ENCODE assay signal across 27 cellular contexts in the genomic region with DNA sequence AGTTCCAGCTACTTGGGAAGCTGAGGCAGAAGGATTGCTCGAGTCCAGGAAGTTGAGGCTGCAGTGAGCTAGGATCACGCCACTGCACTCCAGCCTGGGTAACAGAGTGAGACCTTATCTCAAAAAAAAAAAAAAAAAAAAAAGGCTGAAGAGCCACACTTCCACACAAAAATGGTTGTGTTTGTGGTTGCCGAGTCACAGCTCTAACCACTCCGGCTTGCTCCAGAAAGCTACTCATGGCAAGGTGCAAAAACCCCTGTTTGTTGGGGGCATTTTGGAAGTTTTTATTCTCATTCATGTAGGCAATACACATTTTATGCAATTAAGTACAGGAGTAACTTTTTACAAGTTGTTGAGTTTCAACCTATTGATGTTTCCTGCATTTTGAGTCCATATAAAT.
DNase-seq lines count a peak whose midpoint lies in the region; ATAC-seq and TF ChIP-seq lines count a peak whose summit lies in the region.
"Had no signal": no experiment of that assay in that cellular context is flagged by ENCODE, and none has a peak within 500 bp of the region (broad histone marks: within the 10 kb centered on the region; RNA-seq: fewer than 3 reads in every experiment).

No MANE protein-coding gene starts in this region.

- peak overlapping the region; percentile 61 for H3K4me2 ChIP-seq in hepatocyte

- POLR2A ChIA-PET in naive thymus-derived CD8-positive, alpha-beta T cell (lab: Charles Lee): no interaction called here

- no peak for ATAC-seq in HG03159 (IDR thresholded peaks at IDR 0.05; ENCODE audit: unreplicated experiment)
- ATAC-seq in naive thymus-derived CD8-positive, alpha-beta T cell: no peak
- ATAC-seq in HG03139 (IDR thresholded peaks at IDR 0.05; ENCODE audit: unreplicated experiment): no peak
- ATAC-seq: activated CD8-positive, alpha-beta memory T cell treated with anti-CD3 and anti-CD28 coated beads, Interleukin-2, amount 10 ng/mL, durations not matched to agents 7 days and 5 days; heart left ventricle; right cardiac atrium; stimulated activated effector memory CD8-positive, alpha-beta T cell treated with anti-CD3 and anti-CD28 coated beads, Interleukin-12 subunit alpha, Interleukin-12 subunit beta, amount 100 ng/mL, for 72 hours had no signal

- DNase-seq in stimulated activated CD4-positive, alpha-beta T cell treated with anti-CD3 and anti-CD28 coated beads, Interleukin-1b, Interleukin-23, amount 100 ng/mL, for 48 hours: peak; percentile 38
- DNase-seq in stimulated activated CD4-positive, alpha-beta T cell treated with anti-CD3 and anti-CD28 coated beads, Interleukin-15, amount 100 ng/mL, for 24 hours: no peak
- DNase-seq in MV-4-11 (lab: John Stamatoyannopoulos, UW) (peak; percentile 53), hepatocyte (ENCODE audit: low spot score) (no peak)
- DNase-seq in naive thymus-derived CD8-positive, alpha-beta T cell: no peak
- DNase-seq: activated CD4-positive, alpha-beta T cell treated with anti-CD3 and anti-CD28 coated beads for 1 hour; activated CD8-positive, alpha-beta memory T cell treated with anti-CD3 and anti-CD28 coated beads, Interleukin-2, amount 10 ng/mL, durations not matched to agents 7 days and 5 days; activated naive CD4-positive, alpha-beta T cell treated with anti-CD3 and anti-CD28 coated beads, Interleukin-2, amount 50 U/mL, for 16 hours; anterior cingulate cortex; CD4-positive, CD25-positive, alpha-beta regulatory T cell; effector CD8-positive, alpha-beta T cell; erythroblast; H7; heart left ventricle; KBM-7; MG63; NCI-H146; NCI-H446; NCI-H82; ovary; right cardiac atrium; RPMI8226; stimulated activated CD4-positive, alpha-beta T cell treated with anti-CD3 and anti-CD28 coated beads, Interleukin-4, amount 100 ng/mL, for 24 hours had no signal

- H2AFZ ChIP-seq in hepatocyte: no peak overlapping the region

- H3K79me2 ChIP-seq in hepatocyte: peaks cover 50% of the 10 kb centered on the region

- H3K36me3 ChIP-seq in hepatocyte (replicated peaks; ENCODE audit: insufficient read depth, low read depth): no peaks in the 10 kb centered on the region
- H3K36me3 ChIP-seq: heart left ventricle, MG63, ovary, suprapubic skin had no signal

- H3K36me3 Mint-ChIP-seq in naive thymus-derived CD8-positive, alpha-beta T cell: peaks cover 0 to 2% (median 0%) of the 10 kb centered on the region in 3 donors
- H3K36me3 Mint-ChIP-seq: CD4-positive, CD25-positive, alpha-beta regulatory T cell had no signal

- H3K9me3 ChIP-seq in hepatocyte (ENCODE audit: low read depth): no peaks in the 10 kb centered on the region
- H3K9me3 ChIP-seq: heart left ventricle, MG63, ovary, suprapubic skin had no signal

- H3K4me1 ChIP-seq in hepatocyte (ENCODE audit: insufficient read depth): peaks cover 30% of the 10 kb centered on the region

- H3K4me1 Mint-ChIP-seq in naive thymus-derived CD8-positive, alpha-beta T cell: peaks cover 13 to 17% (median 14%) of the 10 kb centered on the region in 4 donors

- WGBS in hepatocyte (ENCODE audit: low lambda C conversion rate, missing lambda C conversion rate): 75% methylated on average over 4 of the region's 4 CpGs

- peaks cover 0 to 3% (median 0%) of the 10 kb centered on the region in 9 donors for H3K9me3 Mint-ChIP-seq in naive thymus-derived CD8-positive, alpha-beta T cell
- H3K9me3 Mint-ChIP-seq: stimulated activated effector memory CD8-positive, alpha-beta T cell treated with anti-CD3 and anti-CD28 coated beads, Interleukin-12 subunit alpha, Interleukin-12 subunit beta, amount 100 ng/mL, for 72 hours had no signal

- H3K4me3 Mint-ChIP-seq in naive thymus-derived CD8-positive, alpha-beta T cell: no peak overlapping the region
- H3K4me3 Mint-ChIP-seq: activated CD8-positive, alpha-beta memory T cell treated with anti-CD3 and anti-CD28 coated beads, Interleukin-2, amount 10 ng/mL, durations not matched to agents 7 days and 5 days; CD4-positive, CD25-positive, alpha-beta regulatory T cell; stimulated activated effector memory CD8-positive, alpha-beta T cell treated with anti-CD3 and anti-CD28 coated beads, Interleukin-12 subunit alpha, Interleukin-12 subunit beta, amount 100 ng/mL, for 72 hours had no signal

- no peaks in the 10 kb centered on the region for H4K20me1 ChIP-seq in hepatocyte (ENCODE audit: insufficient read depth, poor library complexity, severe bottlenecking)

- no peaks in the 10 kb centered on the region for H3K9me2 ChIP-seq in hepatocyte (replicated peaks; ENCODE audit: insufficient read depth)

- H3K27ac ChIP-seq in hepatocyte: peak overlapping the region; percentile 89
- H3K27ac ChIP-seq: suprapubic skin had no signal

- H3K4me3 ChIP-seq in hepatocyte: no peak overlapping the region
- H3K4me3 ChIP-seq: heart left ventricle, MG63, ovary, suprapubic skin had no signal

- no peak overlapping the region for H3K27ac Mint-ChIP-seq in naive thymus-derived CD8-positive, alpha-beta T cell
- H3K27ac Mint-ChIP-seq: activated CD8-positive, alpha-beta memory T cell treated with anti-CD3 and anti-CD28 coated beads, Interleukin-2, amount 10 ng/mL, durations not matched to agents 7 days and 5 days; CD4-positive, CD25-positive, alpha-beta regulatory T cell; stimulated activated effector memory CD8-positive, alpha-beta T cell treated with anti-CD3 and anti-CD28 coated beads, Interleukin-12 subunit alpha, Interleukin-12 subunit beta, amount 100 ng/mL, for 72 hours had no signal

- no peaks in the 10 kb centered on the region for H3K27me3 ChIP-seq in hepatocyte
- H3K27me3 ChIP-seq: heart left ventricle, MG63, ovary, suprapubic skin had no signal

- no peak for TF ChIP-seq CTCF in hepatocyte (IDR thresholded peaks at IDR 0.05; ENCODE audit: poor library complexity)

- H3K27me3 Mint-ChIP-seq in naive thymus-derived CD8-positive, alpha-beta T cell: peaks cover 0 to 6% (median 0%) of the 10 kb centered on the region in 5 donors

Comparison
In these comparisons a context has a peak if more than half of its experiments do, and no peak if none do; other contexts are left out.
1. DNase-seq: peak in stimulated activated CD4-positive, alpha-beta T cell treated with anti-CD3 and anti-CD28 coated beads, Interleukin-1b, Interleukin-23, amount 100 ng/mL, for 48 hours (single experiment) and MV-4-11 (single experiment); none in stimulated activated CD4-positive, alpha-beta T cell treated with anti-CD3 and anti-CD28 coated beads, Interleukin-15, amount 100 ng/mL, for 24 hours (single experiment), hepatocyte (single experiment) and naive thymus-derived CD8-positive, alpha-beta T cell (0 of 10).